Comparison of ENCODE assay signal across 8 cellular contexts in the genomic region with DNA sequence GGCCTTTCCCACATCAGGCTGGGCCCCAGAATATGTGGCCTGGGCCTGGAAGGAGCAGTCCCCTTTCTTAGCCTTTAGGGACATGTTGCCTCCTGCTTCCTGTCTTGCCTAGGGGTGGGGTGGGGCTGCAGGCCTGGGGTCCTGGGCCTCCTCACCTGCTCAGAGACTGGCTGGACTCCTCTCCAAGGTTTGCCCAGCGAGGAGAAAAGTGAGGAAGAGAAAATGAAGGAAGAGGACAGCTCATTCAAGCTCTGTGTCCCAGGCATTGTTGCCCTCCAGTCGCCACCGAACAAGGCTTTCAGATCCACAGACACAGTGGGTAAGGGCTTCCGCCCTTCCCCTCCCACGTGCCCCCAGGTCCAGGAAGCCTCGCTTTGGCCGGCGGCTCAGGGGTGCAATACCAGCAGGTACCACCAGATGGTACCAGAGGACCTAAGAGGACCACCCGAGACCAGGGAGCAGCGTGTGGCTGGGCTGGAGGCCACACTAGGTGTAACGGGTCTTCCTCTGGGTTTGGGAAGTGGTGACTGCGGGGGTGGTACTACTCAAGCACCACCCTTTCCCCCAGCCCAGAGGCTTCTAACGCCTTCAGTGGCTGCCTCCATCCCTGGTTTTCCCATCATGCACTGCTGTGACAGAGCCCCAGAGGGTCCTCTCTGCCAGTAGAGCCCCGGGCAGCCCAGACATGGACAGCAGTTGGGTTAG. TPM values are rescaled to one million over a fixed set of nuclear protein-coding genes. Genes with fewer than 3 reads are reported as not detected.
DNase-seq lines count a peak whose midpoint lies in the region; ATAC-seq and TF ChIP-seq lines count a peak whose summit lies in the region.

No MANE protein-coding gene starts in this region.

- peak; percentile 98 for TF ChIP-seq CTCF in AG09319 (IDR thresholded peaks at IDR 0.05; ENCODE audit: low read depth, low read length)
- TF ChIP-seq CTCF in OCI-LY1 (IDR thresholded peaks at IDR 0.05; ENCODE audit: low read length), result peak; percentile 93
- peak; percentile 97 for TF ChIP-seq CTCF in epithelial cell of esophagus (IDR thresholded peaks at IDR 0.05; ENCODE audit: insufficient read depth, low read depth, low read length, missing control alignments)

- no peak for DNase-seq in AG09319 (ENCODE audit: extremely low read depth, low read depth)
- peak; percentile 86 for DNase-seq in HT1080 (ENCODE audit: low read depth)
- peak; percentile 85 for DNase-seq in activated T-cell treated with anti-CD3 and anti-CD28 coated beads for 1 hour (ENCODE audit: low read depth)
- peak; percentile 65 for DNase-seq in epithelial cell of esophagus (ENCODE audit: low read depth)
- DNase-seq in naive B cell, result peak; percentile 89
- DNase-seq in stimulated activated effector memory CD8-positive, alpha-beta T cell treated with anti-CD3 and anti-CD28 coated beads, Interleukin-12 subunit alpha, Interleukin-12 subunit beta, amount 100 ng/mL, for 72 hours (ENCODE audit: low spot score in 2 of 2), result peak; percentile 87 to 99

- H3F3A ChIP-seq in OCI-LY1 (ENCODE audit: insufficient read depth, low read length), result no peaks in the 10 kb centered on the region

- H4K20me1 ChIP-seq in OCI-LY1 (ENCODE audit: insufficient read depth, low read length), result no peaks in the 10 kb centered on the region

- H3K4me3 Mint-ChIP-seq in naive B cell, result peak overlapping the region; percentile 26 to 83 (median 60)
- H3K4me3 Mint-ChIP-seq in stimulated activated effector memory CD8-positive, alpha-beta T cell treated with anti-CD3 and anti-CD28 coated beads, Interleukin-12 subunit alpha, Interleukin-12 subunit beta, amount 100 ng/mL, for 72 hours, result peak overlapping the region; percentile 64

- no peaks in the 10 kb centered on the region for H3K79me2 ChIP-seq in OCI-LY1 (ENCODE audit: insufficient read depth, low read length)

- H3K27me3 ChIP-seq in OCI-LY1 (ENCODE audit: insufficient read depth, low read length), result no peaks in the 10 kb centered on the region

- H3K27ac ChIP-seq in OCI-LY1 (ENCODE audit: low read depth, low read length, poor library complexity, severe bottlenecking), result peak overlapping the region; percentile 25

- no peaks in the 10 kb centered on the region for H3K9me3 Mint-ChIP-seq in naive B cell
- H3K9me3 Mint-ChIP-seq in stimulated activated effector memory CD8-positive, alpha-beta T cell treated with anti-CD3 and anti-CD28 coated beads, Interleukin-12 subunit alpha, Interleukin-12 subunit beta, amount 100 ng/mL, for 72 hours, result no peaks in the 10 kb centered on the region

- H3K27ac Mint-ChIP-seq in naive B cell, result peak overlapping the region; percentile 75 to 97 (median 88)
- H3K27ac Mint-ChIP-seq in stimulated activated effector memory CD8-positive, alpha-beta T cell treated with anti-CD3 and anti-CD28 coated beads, Interleukin-12 subunit alpha, Interleukin-12 subunit beta, amount 100 ng/mL, for 72 hours, result peak overlapping the region; percentile 91

- no peaks in the 10 kb centered on the region for H3K9me2 ChIP-seq in OCI-LY1 (ENCODE audit: low read depth, low read length)

- H3K27me3 Mint-ChIP-seq in naive B cell, result no peaks in the 10 kb centered on the region

- H3K4me3 ChIP-seq in OCI-LY1 (ENCODE audit: low read depth, low read length, poor library complexity, severe bottlenecking) (peak overlapping the region; percentile 47), epithelial cell of esophagus (ENCODE audit: low read length) (no peak overlapping the region)

- H2AFZ ChIP-seq in OCI-LY1 (ENCODE audit: low read length), result no peak overlapping the region

- peaks cover 33 to 44% (median 39%) of the 10 kb centered on the region in 3 donors for H3K4me1 Mint-ChIP-seq in naive B cell
- peaks cover 47% of the 10 kb centered on the region for H3K4me1 Mint-ChIP-seq in stimulated activated effector memory CD8-positive, alpha-beta T cell treated with anti-CD3 and anti-CD28 coated beads, Interleukin-12 subunit alpha, Interleukin-12 subunit beta, amount 100 ng/mL, for 72 hours

- peak overlapping the region; percentile 56 for H3K9ac ChIP-seq in OCI-LY1 (ENCODE audit: low read length)

- H3K36me3 Mint-ChIP-seq in naive B cell, result no peaks in the 10 kb centered on the region
- H3K36me3 Mint-ChIP-seq in stimulated activated effector memory CD8-positive, alpha-beta T cell treated with anti-CD3 and anti-CD28 coated beads, Interleukin-12 subunit alpha, Interleukin-12 subunit beta, amount 100 ng/mL, for 72 hours, result no peaks in the 10 kb centered on the region

- H3K4me1 ChIP-seq in OCI-LY1 (ENCODE audit: insufficient read depth, low read length, severe bottlenecking), result peaks cover 29% of the 10 kb centered on the region

- ATAC-seq in GM18909 (IDR thresholded peaks at IDR 0.05; ENCODE audit: poor library complexity, unreplicated experiment) (peak; percentile 72), naive B cell (ENCODE audit: low read depth in 2 of 2) (peak; percentile 83 to 85)
- peak; percentile 87 for ATAC-seq in stimulated activated effector memory CD8-positive, alpha-beta T cell treated with anti-CD3 and anti-CD28 coated beads, Interleukin-12 subunit alpha, Interleukin-12 subunit beta, amount 100 ng/mL, for 72 hours

- peak overlapping the region; percentile 56 for H3K4me2 ChIP-seq in OCI-LY1 (ENCODE audit: low read length)

- no peaks in the 10 kb centered on the region for H3K9me3 ChIP-seq in OCI-LY1 (ENCODE audit: low read length)

- H3K36me3 ChIP-seq in OCI-LY1 (ENCODE audit: insufficient read depth, low read length), result no peaks in the 10 kb centered on the region

RNA-seq across cellular contexts. Expression of a gene that starts 5.5 kb away (rescaled TPM):
- total RNA-seq in HT1080 (2014; rRNA removed; shearing (Covaris generic)), result 20.8 and 23.6 TPM in 2 replicates
- 23.8 and 25.2 TPM in 2 replicates for polyA plus RNA-seq in HT1080 (2015; cell fraction: cytosol; rRNA removed)
- 19.1 and 19.3 TPM in 2 replicates for polyA plus RNA-seq in HT1080 (2015; cell fraction: nucleus; rRNA removed)
- 10 to 100 TPM; 11.7 to 22.6 (median 13.6) TPM for polyA plus RNA-seq in naive B cell (ENCODE audit: low read depth in 6 of 6)

RNA-seq across cellular contexts. Expression of a gene that starts 35.6 kb away (rescaled TPM):
- total RNA-seq in HT1080 (2014; rRNA removed; shearing (Covaris generic)), result 32.5 and 38.3 TPM in 2 replicates
- polyA plus RNA-seq in HT1080 (2015; cell fraction: cytosol; rRNA removed), result 24.5 and 28.2 TPM in 2 replicates
- polyA plus RNA-seq in HT1080 (2015; cell fraction: nucleus; rRNA removed), result 91.5 and 101 TPM in 2 replicates
- polyA plus RNA-seq in naive B cell (ENCODE audit: low read depth in 6 of 6), result 1 to 10 TPM in 4 of 6 donors, under 1 TPM in 2; 0.22 to 6.4 (median 1.7) TPM
